Comparison of ENCODE assay signal across 21 cellular contexts in the genomic region with DNA sequence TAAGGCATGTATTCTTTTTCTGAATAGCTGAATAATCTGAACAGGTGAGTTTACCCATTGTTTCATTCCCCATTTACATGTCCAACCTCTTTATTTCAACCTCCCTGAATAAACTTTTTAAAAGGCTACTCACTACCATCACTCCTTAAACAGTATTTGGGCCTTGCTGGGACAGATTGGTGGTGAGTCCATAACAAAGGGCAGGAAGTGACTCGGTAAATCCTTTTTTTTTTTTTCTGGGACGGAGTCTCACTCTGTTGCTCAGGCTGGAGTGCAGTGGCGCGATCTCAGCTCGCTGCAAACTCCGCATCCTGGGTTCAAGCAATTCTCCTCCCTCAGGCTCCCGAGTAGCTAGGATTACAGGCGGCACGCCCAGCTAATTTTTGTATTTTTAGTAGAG. TPM values are rescaled to one million over a fixed set of nuclear protein-coding genes. Genes with fewer than 3 reads are reported as not detected.
DNase-seq lines count a peak whose midpoint lies in the region; ATAC-seq, FAIRE-seq and TF ChIP-seq lines count a peak whose summit lies in the region.
"Had no signal": no experiment of that assay in that cellular context is flagged by ENCODE, and none has a peak within 500 bp of the region (broad histone marks: within the 10 kb centered on the region; RNA-seq: fewer than 3 reads in every experiment).

No MANE protein-coding gene starts in this region.

- no peaks in the 10 kb centered on the region for H3K27me3 Mint-ChIP-seq in MCF 10A (ENCODE audit: insufficient read depth, unreplicated experiment)
- H3K27me3 Mint-ChIP-seq: CD4-positive, alpha-beta memory T cell had no signal

- H3K27me3 ChIP-seq in mammary epithelial cell (ENCODE audit: insufficient read depth, low read length), result no peaks in the 10 kb centered on the region
- H3K27me3 ChIP-seq in HUES64 (ENCODE audit: insufficient read depth, low read length), result no peaks in the 10 kb centered on the region
- H3K27me3 ChIP-seq in bronchial epithelial cell (ENCODE audit: control insufficient read depth, insufficient read depth, low read length), result no peaks in the 10 kb centered on the region
- no peaks in the 10 kb centered on the region for H3K27me3 ChIP-seq in mesendoderm (ENCODE audit: insufficient read depth, low read length, poor library complexity)
- H3K27me3 ChIP-seq in A673 (replicated peaks; ENCODE audit: insufficient read depth, low read depth, low read length, poor library complexity), result no peaks in the 10 kb centered on the region
- no peaks in the 10 kb centered on the region for H3K27me3 ChIP-seq in smooth muscle cell (ENCODE audit: low read depth)
- H3K27me3 ChIP-seq: BLaER1 had no signal

- H3K36me3 ChIP-seq in mammary epithelial cell (ENCODE audit: insufficient read depth, low read length) (no peaks in the 10 kb centered on the region), HUES64 (ENCODE audit: insufficient read depth, low read length) (no peaks in the 10 kb centered on the region), bronchial epithelial cell (ENCODE audit: control insufficient read depth, insufficient read depth, low read length) (no peaks in the 10 kb centered on the region), mesendoderm (ENCODE audit: control insufficient read depth, insufficient read depth, low read length) (no peaks in the 10 kb centered on the region), A673 (ENCODE audit: insufficient read depth, low read length, poor library complexity, severe bottlenecking) (no peaks in the 10 kb centered on the region), smooth muscle cell (ENCODE audit: low read depth) (no peaks in the 10 kb centered on the region)
- H3K36me3 ChIP-seq: BLaER1 had no signal

- no peak overlapping the region for H3K27ac Mint-ChIP-seq in MCF 10A (ENCODE audit: low read depth, unreplicated experiment)
- H3K27ac Mint-ChIP-seq: CD14-positive monocyte; CD4-positive, alpha-beta memory T cell had no signal

- H3K4ac ChIP-seq in mesendoderm (ENCODE audit: low read depth, low read length), result no peak overlapping the region

- H4K8ac ChIP-seq in mesendoderm (ENCODE audit: low read depth, low read length), result no peak overlapping the region

- H2BK5ac ChIP-seq in mesendoderm (ENCODE audit: low read length), result no peak overlapping the region

- TF ChIP-seq CTCF in mammary epithelial cell (conservative IDR thresholded peaks at IDR 0.05 in 1 of 2, IDR thresholded peaks at IDR 0.05 in 1 of 2; ENCODE audit: extremely low read depth in 1 of 2, insufficient read depth in 1 of 2, low read depth in 1 of 2, low read length in 2 of 2) (no peak), MCF 10A (IDR thresholded peaks at IDR 0.05; ENCODE audit: unreplicated experiment) (no peak), bronchial epithelial cell (IDR thresholded peaks at IDR 0.05; ENCODE audit: insufficient read depth, low read length, severe bottlenecking) (no peak), A673 (conservative IDR thresholded peaks at IDR 0.05; ENCODE audit: low read depth, low read length) (no peak), smooth muscle cell (IDR thresholded peaks at IDR 0.05; ENCODE audit: borderline replicate concordance, insufficient read depth, poor library complexity, severe bottlenecking) (no peak)

- no peak for ATAC-seq in HG02870 (IDR thresholded peaks at IDR 0.05; ENCODE audit: unreplicated experiment)
- ATAC-seq: A549 had no signal

- H3K4me2 ChIP-seq in mammary epithelial cell (ENCODE audit: insufficient read depth, low read depth, low read length) (no peak overlapping the region), mesendoderm (ENCODE audit: low read length) (no peak overlapping the region), smooth muscle cell (no peak overlapping the region)
- H3K4me2 ChIP-seq: A549, BLaER1, KMS-11 had no signal

- no peaks in the 10 kb centered on the region for H3K79me2 ChIP-seq in mammary epithelial cell (ENCODE audit: insufficient read depth, low read length)
- H3K79me2 ChIP-seq in mesendoderm (ENCODE audit: control insufficient read depth, insufficient read depth, low read length), result no peaks in the 10 kb centered on the region
- no peaks in the 10 kb centered on the region for H3K79me2 ChIP-seq in smooth muscle cell (ENCODE audit: low read depth)

- no peaks in the 10 kb centered on the region for H3F3A ChIP-seq in smooth muscle cell (ENCODE audit: low read depth)

- no peak for FAIRE-seq in bronchial epithelial cell (lab: Jason Lieb, UNC)
- FAIRE-seq: A549, G401.6, GM12891, GM19239, HTR-8/SVneo had no signal

- dilution Hi-C loops in mammary epithelial cell (cut with HindIII; ENCODE audit: low sequenced_read_pairs), result no loop called here

- in situ Hi-C loops in mammary epithelial cell (cut with MboI; ENCODE audit: low sequenced_read_pairs in 2 of 2), result loop anchor here in 1 of 2 donors (25.0 kb wide), 1 partner anchor 573 kb away; no protein-coding TSS in a partner anchor

- POLR2A ChIA-PET in MCF 10A (lab: Yijun Ruan, JAX), result no interaction called here
- POLR2A ChIA-PET in A673 (lab: Charles Lee; ENCODE audit: low non-redundant PET), result interaction anchor here (0.7 kb wide), 1 partner anchor 759 kb away, joined by 6 read pairs; no protein-coding TSS in a partner anchor

- no peak overlapping the region for H3K4me3 Mint-ChIP-seq in MCF 10A (ENCODE audit: unreplicated experiment)
- H3K4me3 Mint-ChIP-seq: CD14-positive monocyte; CD4-positive, alpha-beta memory T cell had no signal

- H2BK120ac ChIP-seq in mesendoderm (ENCODE audit: low read depth, low read length), result no peak overlapping the region

- H3K4me3 ChIP-seq in mammary epithelial cell (replicated peaks in 1 of 3; ENCODE audit: insufficient read depth in 1 of 3, low read depth in 2 of 3, low read length in 3 of 3), result no peak overlapping the region
- no peak overlapping the region for H3K4me3 ChIP-seq in HUES64 (ENCODE audit: low read length)
- H3K4me3 ChIP-seq in bronchial epithelial cell (ENCODE audit: low read depth, low read length), result no peak overlapping the region
- H3K4me3 ChIP-seq in mesendoderm (ENCODE audit: low read length), result no peak overlapping the region
- H3K4me3 ChIP-seq in A673 (ENCODE audit: low read depth, low read length, poor library complexity, severe bottlenecking), result no peak overlapping the region
- no peak overlapping the region for H3K4me3 ChIP-seq in smooth muscle cell
- H3K4me3 ChIP-seq: A549, BLaER1, GM23248 had no signal

- H2BK15ac ChIP-seq in mesendoderm (replicated peaks; ENCODE audit: low read depth), result no peak overlapping the region

- no peak overlapping the region for H2AFZ ChIP-seq in mammary epithelial cell (ENCODE audit: low read depth, low read length)
- no peak overlapping the region for H2AFZ ChIP-seq in smooth muscle cell (ENCODE audit: low read depth)
- H2AFZ ChIP-seq: GM23248 had no signal

- 98% methylated on average over 7 of the region's 9 CpGs for WGBS in mammary epithelial cell (ENCODE audit: low coverage, missing lambda C conversion rate)
- 75% methylated on average over 9 of the region's 9 CpGs for WGBS in HUES64
- WGBS in mesendoderm (ENCODE audit: extremely low coverage, insufficient coverage, low lambda C conversion rate), result no CpG with 5 or more reads among the region's 9 CpGs
- 83% methylated on average over 9 of the region's 9 CpGs for WGBS in smooth muscle cell (ENCODE audit: low lambda C conversion rate)

- H3K9ac ChIP-seq in mammary epithelial cell (ENCODE audit: insufficient read depth, low read length) (no peak overlapping the region), HUES64 (ENCODE audit: low read depth, low read length) (no peak overlapping the region), mesendoderm (ENCODE audit: low read length) (no peak overlapping the region), smooth muscle cell (ENCODE audit: low read depth) (no peak overlapping the region)
- H3K9ac ChIP-seq: BLaER1, GM23248, KMS-11 had no signal

- no peaks in the 10 kb centered on the region for H3K36me3 Mint-ChIP-seq in MCF 10A (ENCODE audit: insufficient read depth, unreplicated experiment)
- H3K36me3 Mint-ChIP-seq: CD14-positive monocyte; CD4-positive, alpha-beta memory T cell had no signal

- H3K4me1 Mint-ChIP-seq in MCF 10A (ENCODE audit: insufficient read depth, unreplicated experiment), result peaks cover 13% of the 10 kb centered on the region
- H3K4me1 Mint-ChIP-seq: CD14-positive monocyte; CD4-positive, alpha-beta memory T cell had no signal

- no TSS peak for BruUV-seq in mammary epithelial cell (replicated peaks; lab: Mats Ljungman, UMichigan)
- no TSS peak for BruUV-seq in MCF 10A (replicated peaks; lab: Mats Ljungman, UMichigan)
- no TSS peak for BruUV-seq in A673 (replicated peaks; lab: Mats Ljungman, UMichigan)

- H3K9me3 ChIP-seq in mammary epithelial cell (replicated peaks; ENCODE audit: insufficient read depth, low read length) (no peaks in the 10 kb centered on the region), HUES64 (ENCODE audit: insufficient read depth, low read depth, low read length) (no peaks in the 10 kb centered on the region), A673 (ENCODE audit: low read depth, low read length, poor library complexity, severe bottlenecking) (no peaks in the 10 kb centered on the region), smooth muscle cell (replicated peaks; ENCODE audit: low read depth) (no peaks in the 10 kb centered on the region)
- H3K9me3 ChIP-seq: A549, BLaER1 had no signal

- intact Hi-C loops in mammary epithelial cell (cut with micrococcal nuclease), result no loop called here
- intact Hi-C loops in MCF 10A (cut with micrococcal nuclease), result no loop called here
- intact Hi-C loops in A673 (cut with micrococcal nuclease; ENCODE audit: unreplicated experiment), result no loop called here

- no peak overlapping the region for H3K27ac ChIP-seq in mammary epithelial cell (ENCODE audit: insufficient read depth, low read depth, low read length)
- peak overlapping the region; percentile 58 for H3K27ac ChIP-seq in HUES64 (ENCODE audit: low read depth, low read length)
- no peak overlapping the region for H3K27ac ChIP-seq in mesendoderm (ENCODE audit: low read depth, low read length)
- H3K27ac ChIP-seq in A673 (ENCODE audit: low read depth, low read length, poor library complexity, severe bottlenecking), result no peak overlapping the region
- H3K27ac ChIP-seq in smooth muscle cell (ENCODE audit: low read depth), result no peak overlapping the region
- H3K27ac ChIP-seq: 22Rv1, A549, BLaER1, GM23248, KMS-11 had no signal

- no peaks in the 10 kb centered on the region for H3K9me3 Mint-ChIP-seq in MCF 10A (ENCODE audit: unreplicated experiment)
- H3K9me3 Mint-ChIP-seq: CD14-positive monocyte; CD4-positive, alpha-beta memory T cell had no signal

- peaks cover 9% of the 10 kb centered on the region for H3K4me1 ChIP-seq in mammary epithelial cell (ENCODE audit: insufficient read depth, low read length)
- peaks cover 51% of the 10 kb centered on the region for H3K4me1 ChIP-seq in HUES64 (ENCODE audit: insufficient read depth, low read length)
- H3K4me1 ChIP-seq in mesendoderm (ENCODE audit: control insufficient read depth, low read depth, low read length), result peaks cover 2% of the 10 kb centered on the region
- peaks cover 21% of the 10 kb centered on the region for H3K4me1 ChIP-seq in A673 (ENCODE audit: insufficient read depth, low read length, poor library complexity, severe bottlenecking)
- no peaks in the 10 kb centered on the region for H3K4me1 ChIP-seq in smooth muscle cell (ENCODE audit: low read depth)
- H3K4me1 ChIP-seq: A549, BLaER1 had no signal

- no peak overlapping the region for H3K56ac ChIP-seq in mesendoderm (ENCODE audit: low read length)

- DNase-seq in mammary epithelial cell, result peak; percentile 4
- DNase-seq in MCF 10A (ENCODE audit: unreplicated experiment), result no peak
- peak; percentile 32 for DNase-seq in bronchial epithelial cell (ENCODE audit: low read depth)
- DNase-seq in mesendoderm, result peak; percentile 21
- DNase-seq in A673 (ENCODE audit: low spot score), result no peak
- no peak for DNase-seq in smooth muscle cell (lab: John Stamatoyannopoulos, UW; ENCODE audit: unreplicated experiment)
- DNase-seq: CD4-positive, alpha-beta memory T cell; DND-41; H7 had no signal

- no peak overlapping the region for H2AK5ac ChIP-seq in mesendoderm (ENCODE audit: low read length)

- CTCF ChIA-PET in mammary epithelial cell (lab: Charles Lee; ENCODE audit: low non-redundant PET), result interaction anchor here (0.6 kb wide), 2 partner anchors 18 to 1018 kb away, joined by 4 to 6 read pairs; no protein-coding TSS in a partner anchor
- CTCF ChIA-PET in MCF 10A (lab: Yijun Ruan, JAX), result interaction anchor here (0.6 to 1.1 kb wide), 7 partner anchors 10 to 728 kb away, joined by 3 to 5 read pairs (median 4); no protein-coding TSS in a partner anchor
- CTCF ChIA-PET in A673 (lab: Charles Lee), result no interaction called here

- H3K18ac ChIP-seq in mesendoderm (ENCODE audit: low read length), result no peak overlapping the region

- H4K20me1 ChIP-seq in mammary epithelial cell (ENCODE audit: insufficient read depth, low read length), result no peaks in the 10 kb centered on the region
- no peaks in the 10 kb centered on the region for H4K20me1 ChIP-seq in smooth muscle cell (ENCODE audit: low read depth)
- H4K20me1 ChIP-seq: BLaER1 had no signal

- no peak overlapping the region for H3K23ac ChIP-seq in mesendoderm (ENCODE audit: low read length)

- H4K5ac ChIP-seq in mesendoderm (ENCODE audit: low read length), result no peak overlapping the region

- no peaks in the 10 kb centered on the region for H3K79me1 ChIP-seq in mesendoderm (ENCODE audit: low read length)

RNA-seq across cellular contexts. Expression of a gene that starts 23.4 kb away (rescaled TPM):
- total RNA-seq in mammary epithelial cell, result 10 to 100 TPM; 22.0 to 34.7 TPM
- polyA plus RNA-seq in mammary epithelial cell, result 44.8 TPM
- 63.1 TPM for polyA minus RNA-seq in mammary epithelial cell
- total RNA-seq in MCF 10A (2022), result 33.9 and 35.0 TPM in 2 replicates
- polyA plus RNA-seq in HUES64 (2013, experiment 1 of 2), result 18.9 TPM
- 20.6 TPM for polyA plus RNA-seq in HUES64 (2013, experiment 2 of 2)
- total RNA-seq in bronchial epithelial cell, result 9.2 and 10.0 TPM in 2 replicates
- 19.4 TPM for polyA plus RNA-seq in mesendoderm (2013, experiment 1 of 2)
- 18.5 TPM for polyA plus RNA-seq in mesendoderm (2013, experiment 2 of 2)
- 39.3 and 39.6 TPM in 2 replicates for total RNA-seq in A673 (2021)
- total RNA-seq in smooth muscle cell, result 50.5 and 57.5 TPM in 2 replicates
- 18.3 and 20.5 TPM in 2 replicates for polyA plus RNA-seq in smooth muscle cell

Comparison
In these comparisons a context has a peak if more than half of its experiments do, and no peak if none do; other contexts are left out.
1. DNase-seq: peak in mammary epithelial cell (single experiment), bronchial epithelial cell (single experiment) and mesendoderm (single experiment); none in MCF 10A (single experiment), A673 (single experiment) and smooth muscle cell (single experiment).